Comparison of ENCODE assay signal across 1 cellular context in genomic region chr4:184382189-184382846, GRCh38.
TF ChIP-seq lines count a peak whose summit lies in the region.

No MANE protein-coding gene starts in this region.

TF ChIP-seq in GM12878, 131 proteins besides CTCF, POLR2A, EP300 and RAD21 (continued from another document and continues in another):
- no peak for TF ChIP-seq USF1 (IDR thresholded peaks at IDR 0.05; ENCODE audit: borderline replicate concordance, extremely low read length, insufficient read depth, low read depth, low read length)
- no peak for TF ChIP-seq SKIL (IDR thresholded peaks at IDR 0.05; ENCODE audit: low read depth, poor library complexity, severe bottlenecking)
- TF ChIP-seq MLLT1 (IDR thresholded peaks at IDR 0.05), result peak; percentile 55; the same call in 1 of the 2 replicates
- TF ChIP-seq SREBF2 (IDR thresholded peaks at IDR 0.05; ENCODE audit: low read length), result no peak
- no peak for TF ChIP-seq USF2 (IDR thresholded peaks at IDR 0.05; ENCODE audit: borderline replicate concordance, low read depth, low read length)
- TF ChIP-seq WRNIP1 (IDR thresholded peaks at IDR 0.05; ENCODE audit: borderline replicate concordance, low read depth, low read length), result no peak
- TF ChIP-seq PAX5 (IDR thresholded peaks at IDR 0.05; ENCODE audit: borderline replicate concordance, low read depth, low read length), result 0 out of 2 replicates have a peak, but pooled peaks have one; percentile 12
- no peak for TF ChIP-seq E4F1 (IDR thresholded peaks at IDR 0.05; ENCODE audit: borderline replicate concordance, partially characterized antibody)
- no peak for TF ChIP-seq REST (IDR thresholded peaks at IDR 0.05; ENCODE audit: low read depth, low read length)
- TF ChIP-seq MAX (IDR thresholded peaks at IDR 0.05; ENCODE audit: low read depth, low read length), result no peak
- no peak for TF ChIP-seq PAX8 (IDR thresholded peaks at IDR 0.05)
- no peak for TF ChIP-seq JUNB (IDR thresholded peaks at IDR 0.05)
- no peak for TF ChIP-seq STAT1 (conservative IDR thresholded peaks at IDR 0.05)
- no peak for TF ChIP-seq SMAD1 (IDR thresholded peaks at IDR 0.05; ENCODE audit: low read depth, partially characterized antibody)
- no peak for TF ChIP-seq E2F4 (IDR thresholded peaks at IDR 0.05; ENCODE audit: low read depth, low read length)
- TF ChIP-seq CREB1 (IDR thresholded peaks at IDR 0.05; ENCODE audit: low read depth), result no peak
- TF ChIP-seq RUNX3 (IDR thresholded peaks at IDR 0.05; ENCODE audit: low read length), result peak; percentile 83
- TF ChIP-seq HCFC1 (IDR thresholded peaks at IDR 0.05; ENCODE audit: low read length), result no peak
- TF ChIP-seq SMC3 (IDR thresholded peaks at IDR 0.05; ENCODE audit: borderline replicate concordance, low read length), result no peak
- TF ChIP-seq NFIC (IDR thresholded peaks at IDR 0.05; ENCODE audit: low read depth, low read length), result peak; percentile 45; the same call in 1 of the 2 replicates
- no peak for TF ChIP-seq POLR2AphosphoS5 (IDR thresholded peaks at IDR 0.05; ENCODE audit: low read length)
- no peak for TF ChIP-seq NFYA (IDR thresholded peaks at IDR 0.05; ENCODE audit: borderline replicate concordance, low read depth, low read length)
- TF ChIP-seq RFX5 (IDR thresholded peaks at IDR 0.05; ENCODE audit: low read depth, low read length), result no peak
- no peak for TF ChIP-seq NFXL1 (IDR thresholded peaks at IDR 0.05; ENCODE audit: borderline replicate concordance)
- TF ChIP-seq ZNF622 (IDR thresholded peaks at IDR 0.05), result no peak
- peak; percentile 16; the same call in 1 of the 2 replicates for TF ChIP-seq CREM (IDR thresholded peaks at IDR 0.05; ENCODE audit: low read depth)
- no peak for TF ChIP-seq ZNF592 (IDR thresholded peaks at IDR 0.05)
- TF ChIP-seq CEBPZ (IDR thresholded peaks at IDR 0.05; ENCODE audit: low read depth, low read length), result no peak
